Comparison of ENCODE assay signal across 11 cellular contexts in genomic region chr10:97718178-97718577, GRCh38. TPM values are rescaled to one million over a fixed set of nuclear protein-coding genes. Genes with fewer than 3 reads are reported as not detected.
DNase-seq lines count a peak whose midpoint lies in the region; ATAC-seq and TF ChIP-seq lines count a peak whose summit lies in the region.
"Had no signal": no experiment of that assay in that cellular context is flagged by ENCODE, and none has a peak within 500 bp of the region (broad histone marks: within the 10 kb centered on the region; RNA-seq: fewer than 3 reads in every experiment).

No MANE protein-coding gene starts in this region.

- H3K27me3 Mint-ChIP-seq in MCF 10A (ENCODE audit: insufficient read depth, unreplicated experiment), result no peaks in the 10 kb centered on the region
- H3K27me3 Mint-ChIP-seq in stimulated activated memory B cell treated with anti-CD40 and anti-IgM and Interleukin-4, amounts not matched to agents 10 μg/mL and 1 μg/mL and 100 μg/mL, for 72 hours, result peaks cover 2% of the 10 kb centered on the region

- no peak overlapping the region for H3K18ac ChIP-seq in mesenchymal stem cell (ENCODE audit: low read depth in 1 of 2, low read length in 2 of 2)

- peaks cover 36% of the 10 kb centered on the region for H3K36me3 Mint-ChIP-seq in MCF 10A (ENCODE audit: insufficient read depth, unreplicated experiment)
- H3K36me3 Mint-ChIP-seq in stimulated activated memory B cell treated with anti-CD40 and anti-IgM and Interleukin-4, amounts not matched to agents 10 μg/mL and 1 μg/mL and 100 μg/mL, for 72 hours, result no peaks in the 10 kb centered on the region

- 92% methylated on average over 5 of the region's 6 CpGs for WGBS in mesenchymal stem cell

- no peak overlapping the region for H2BK120ac ChIP-seq in mesenchymal stem cell (ENCODE audit: low read depth, low read length)

- H3K79me1 ChIP-seq in mesenchymal stem cell (replicated peaks; ENCODE audit: low read length, poor library complexity, severe bottlenecking), result peaks cover 28% of the 10 kb centered on the region

- no peak overlapping the region for H2BK15ac ChIP-seq in mesenchymal stem cell (ENCODE audit: low read depth, poor library complexity, severe bottlenecking)

- peaks cover 32 to 40% of the 10 kb centered on the region in 2 experiments for H3K36me3 ChIP-seq in mesenchymal stem cell (ENCODE audit: control insufficient read depth in 1 of 2, insufficient read depth in 2 of 2, low read depth in 1 of 2, low read length in 2 of 2)
- peaks cover 18 to 26% (median 20%) of the 10 kb centered on the region in 3 donors for H3K36me3 ChIP-seq in tibial artery

- H3K4me1 ChIP-seq in mesenchymal stem cell (ENCODE audit: control insufficient read depth, insufficient read depth, low read depth, low read length) (peaks cover 24% of the 10 kb centered on the region), tibial artery (peaks cover 8 to 56% (median 45%) of the 10 kb centered on the region in 4 donors)

- peaks cover 57% of the 10 kb centered on the region for H3K4me1 Mint-ChIP-seq in MCF 10A (ENCODE audit: insufficient read depth, unreplicated experiment)
- peaks cover 19% of the 10 kb centered on the region for H3K4me1 Mint-ChIP-seq in stimulated activated memory B cell treated with anti-CD40 and anti-IgM and Interleukin-4, amounts not matched to agents 10 μg/mL and 1 μg/mL and 100 μg/mL, for 72 hours

- H3K4me3 ChIP-seq in mesenchymal stem cell (ENCODE audit: insufficient read depth in 1 of 2, low read depth in 1 of 2, low read length in 2 of 2) (no peak overlapping the region), tibial artery (peak overlapping the region in 1 of 2 donors; percentile 5)

- H4K8ac ChIP-seq in mesenchymal stem cell (ENCODE audit: low read length), result no peak overlapping the region

- H3K23ac ChIP-seq in mesenchymal stem cell (ENCODE audit: low read length in 2 of 2), result no peak overlapping the region

- no peak overlapping the region for H3K4me2 ChIP-seq in mesenchymal stem cell (ENCODE audit: low read length, poor library complexity, severe bottlenecking)

- intact Hi-C loops in MCF 10A (cut with micrococcal nuclease) (no loop called here), tibial artery (cut with DNase I; ENCODE audit: low total_unique reads) (no loop called here)

- H2BK12ac ChIP-seq in mesenchymal stem cell (ENCODE audit: low read length in 2 of 2), result no peak overlapping the region

- DNase-seq in MV-4-11 (lab: John Stamatoyannopoulos, UW) (peak; percentile 29), MCF 10A (ENCODE audit: unreplicated experiment) (no peak), mesenchymal stem cell (no peak), tibial artery (no peak), GM10266 (ENCODE audit: extremely low spot score) (no peak), NCI-H82 (lab: John Stamatoyannopoulos, UW) (no peak)
- DNase-seq: activated T-cell treated with anti-CD3 and anti-CD28 coated beads, Interleukin-2, amount 50 U/mL, for 72 hours; NCI-H1436; stimulated activated naive CD4-positive, alpha-beta T cell had no signal

- no peak for ATAC-seq in GM18511 (IDR thresholded peaks at IDR 0.05; ENCODE audit: unreplicated experiment)
- no peak for ATAC-seq in stimulated activated memory B cell treated with anti-CD40 and anti-IgM and Interleukin-4, amounts not matched to agents 10 μg/mL and 1 μg/mL and 100 μg/mL, for 72 hours
- ATAC-seq: activated T-cell treated with anti-CD3 and anti-CD28 coated beads, Interleukin-2, amount 50 U/mL, for 72 hours had no signal

- H3K9me3 ChIP-seq in mesenchymal stem cell (ENCODE audit: control insufficient read depth, low read length) (no peaks in the 10 kb centered on the region), tibial artery (no peaks in the 10 kb centered on the region)

- BruUV-seq in MCF 10A (replicated peaks; lab: Mats Ljungman, UMichigan), result TSS peak; percentile 81

- H3K9ac ChIP-seq in mesenchymal stem cell (ENCODE audit: low read length), result peak overlapping the region; percentile 4

- H3K27me3 ChIP-seq in mesenchymal stem cell (ENCODE audit: control insufficient read depth in 1 of 2, insufficient read depth in 1 of 2, low read length in 2 of 2), result no peaks in the 10 kb centered on the region
- no peaks in the 10 kb centered on the region for H3K27me3 ChIP-seq in tibial artery

- no peak overlapping the region for H2AFZ ChIP-seq in mesenchymal stem cell (ENCODE audit: low read depth, low read length)

- TF ChIP-seq CTCF in MCF 10A (IDR thresholded peaks at IDR 0.05; ENCODE audit: unreplicated experiment) (no peak), tibial artery (IDR thresholded peaks at IDR 0.05) (no peak), GM10266 (IDR thresholded peaks at IDR 0.05; ENCODE audit: control insufficient read depth, insufficient read depth, low read depth, missing control alignments) (no peak)

- no peak overlapping the region for H3K27ac ChIP-seq in mesenchymal stem cell (ENCODE audit: low read length, poor library complexity, severe bottlenecking)
- peak overlapping the region; percentile 96 to 99 for H3K27ac ChIP-seq in tibial artery

- CTCF ChIA-PET in MCF 10A (lab: Yijun Ruan, JAX), result interaction anchor here (0.6 to 21.1 kb wide), 5 partner anchors 9 to 1913 kb away, joined by 3 to 847 read pairs (median 11); partner anchors contain the start of genes AVPI1 and ZFYVE27

- H3K4ac ChIP-seq in mesenchymal stem cell (ENCODE audit: low read depth in 1 of 2, low read length in 2 of 2), result no peak overlapping the region

- H3K14ac ChIP-seq in mesenchymal stem cell (ENCODE audit: low read length in 2 of 2), result no peak overlapping the region

- no peak overlapping the region for H4K91ac ChIP-seq in mesenchymal stem cell (ENCODE audit: low read length)

- H2BK5ac ChIP-seq in mesenchymal stem cell (ENCODE audit: low read depth, low read length, poor library complexity, severe bottlenecking), result no peak overlapping the region

- POLR2A ChIA-PET in MCF 10A (lab: Yijun Ruan, JAX), result interaction anchor here (0.6 to 20.1 kb wide), 11 partner anchors 10 to 434 kb away, joined by 3 to 915 read pairs (median 5); partner anchors contain the start of genes AVPI1 and ZFYVE27

- peak overlapping the region; percentile 70 for H3K4me3 Mint-ChIP-seq in MCF 10A (ENCODE audit: unreplicated experiment)
- H3K4me3 Mint-ChIP-seq in stimulated activated memory B cell treated with anti-CD40 and anti-IgM and Interleukin-4, amounts not matched to agents 10 μg/mL and 1 μg/mL and 100 μg/mL, for 72 hours, result no peak overlapping the region
- H3K4me3 Mint-ChIP-seq: activated T-cell treated with anti-CD3 and anti-CD28 coated beads, Interleukin-2, amount 50 U/mL, for 72 hours had no signal

- peak overlapping the region; percentile 97 for H3K27ac Mint-ChIP-seq in MCF 10A (ENCODE audit: low read depth, unreplicated experiment)
- H3K27ac Mint-ChIP-seq in stimulated activated memory B cell treated with anti-CD40 and anti-IgM and Interleukin-4, amounts not matched to agents 10 μg/mL and 1 μg/mL and 100 μg/mL, for 72 hours, result no peak overlapping the region
- H3K27ac Mint-ChIP-seq: activated T-cell treated with anti-CD3 and anti-CD28 coated beads, Interleukin-2, amount 50 U/mL, for 72 hours had no signal

- no peaks in the 10 kb centered on the region for H3K9me3 Mint-ChIP-seq in MCF 10A (ENCODE audit: unreplicated experiment)
- H3K9me3 Mint-ChIP-seq in stimulated activated memory B cell treated with anti-CD40 and anti-IgM and Interleukin-4, amounts not matched to agents 10 μg/mL and 1 μg/mL and 100 μg/mL, for 72 hours, result no peaks in the 10 kb centered on the region
- H3K9me3 Mint-ChIP-seq: activated T-cell treated with anti-CD3 and anti-CD28 coated beads, Interleukin-2, amount 50 U/mL, for 72 hours had no signal

- no peak overlapping the region for H2AK5ac ChIP-seq in mesenchymal stem cell (ENCODE audit: low read length, severe bottlenecking)

RNA-seq across cellular contexts. Expression of gene MARVELD1, which starts 4.6 kb away (rescaled TPM):
- 51.0 and 54.9 TPM in 2 replicates for total RNA-seq in MCF 10A (2022)
- 67.9 TPM for polyA plus RNA-seq in mesenchymal stem cell (2013, experiment 1 of 2)
- polyA plus RNA-seq in mesenchymal stem cell (2013, experiment 2 of 2), result 69.0 TPM

RNA-seq across cellular contexts. Expression of gene ZFYVE27, which starts 18.8 kb away (rescaled TPM):
- 25.7 and 28.7 TPM in 2 replicates for total RNA-seq in MCF 10A (2022)
- 9.1 TPM for polyA plus RNA-seq in mesenchymal stem cell (2013, experiment 1 of 2)
- polyA plus RNA-seq in mesenchymal stem cell (2013, experiment 2 of 2), result 8.1 TPM

RNA-seq across cellular contexts. Expression of gene AVPI1, which starts 31.1 kb away (rescaled TPM):
- total RNA-seq in MCF 10A (2022), result 276 and 305 TPM in 2 replicates
- polyA plus RNA-seq in mesenchymal stem cell (2013, experiment 1 of 2), result 5.8 TPM
- 5.8 TPM for polyA plus RNA-seq in mesenchymal stem cell (2013, experiment 2 of 2)

RNA-seq across cellular contexts. Expression of gene SFRP5, which starts 53.6 kb away (rescaled TPM):
- not detected in 2 replicates for total RNA-seq in MCF 10A (2022)
- not detected for polyA plus RNA-seq in mesenchymal stem cell (2013, experiment 1 of 2)
- not detected for polyA plus RNA-seq in mesenchymal stem cell (2013, experiment 2 of 2)
- total RNA-seq: activated T-cell treated with anti-CD3 and anti-CD28 coated beads, Interleukin-2, amount 50 U/mL, for 72 hours had no signal
